25 cellular contexts compared by ENCODE assay signal in genomic region chr1:1900883-1901640, GRCh38. TPM values are rescaled to one million over a fixed set of nuclear protein-coding genes. Genes with fewer than 3 reads are reported as not detected.
"Had no signal": no experiment of that assay in that cellular context is flagged by ENCODE, and none has a peak within 500 bp of the region (broad histone marks: within the 10 kb centered on the region; RNA-seq: fewer than 3 reads in every experiment).

No MANE protein-coding gene starts in this region.

- H3K27me3 Mint-ChIP-seq: activated T-cell treated with anti-CD3 and anti-CD28 coated beads, Interleukin-2, amount 50 U/mL, for 24 hours; central memory CD8-positive, alpha-beta T cell; stimulated activated naive CD8-positive, alpha-beta T cell treated with anti-CD3 and anti-CD28 coated beads, Interleukin-15, Interleukin-2, amounts not matched to agents 100 ng/mL and 50 ng/mL, for 24 hours had no signal

- ATAC-seq: activated CD8-positive, alpha-beta T cell treated with anti-CD3 and anti-CD28 coated beads for 36 hours; activated naive CD8-positive, alpha-beta T cell treated with anti-CD3 and anti-CD28 coated beads, Interleukin-2, amount 50 U/mL, for 24 hours; gastrocnemius medialis; naive thymus-derived CD8-positive, alpha-beta T cell had no signal

- H3K27me3 ChIP-seq: brain microvascular endothelial cell, colonic mucosa, gastrocnemius medialis, vagina had no signal

- H3K4me3 Mint-ChIP-seq: activated CD8-positive, alpha-beta T cell treated with anti-CD3 and anti-CD28 coated beads for 36 hours; activated naive CD8-positive, alpha-beta T cell treated with anti-CD3 and anti-CD28 coated beads, Interleukin-2, amount 50 U/mL, for 24 hours; activated T-cell treated with anti-CD3 and anti-CD28 coated beads, Interleukin-2, amount 50 U/mL, for 24 hours; central memory CD8-positive, alpha-beta T cell; stimulated activated naive CD8-positive, alpha-beta T cell treated with anti-CD3 and anti-CD28 coated beads, Interleukin-15, Interleukin-2, amounts not matched to agents 100 ng/mL and 50 ng/mL, for 24 hours had no signal

- H3K4me1 ChIP-seq: colonic mucosa had no signal

- H3K36me3 ChIP-seq: brain microvascular endothelial cell, colonic mucosa, gastrocnemius medialis, neutrophil, vagina had no signal

- DNase-seq: activated CD4-positive, alpha-beta T cell treated with anti-CD3 and anti-CD28 coated beads for 48 hours; activated CD4-positive, CD25-positive, alpha-beta regulatory T cell; activated CD8-positive, alpha-beta T cell treated with anti-CD3 and anti-CD28 coated beads for 36 hours; activated naive CD4-positive, alpha-beta T cell treated with Interleukin-2 at 50 U/mL for 16 hours; activated naive CD8-positive, alpha-beta T cell treated with anti-CD3 and anti-CD28 coated beads, Interleukin-2, amount 50 U/mL, for 24 hours; activated T-cell treated with anti-CD3 and anti-CD28 coated beads, Interleukin-2, amount 50 U/mL, for 24 hours; aorta; brain microvascular endothelial cell; colonic mucosa; gastrocnemius medialis; head of caudate nucleus; kidney glomerular epithelial cell; mesendoderm; naive thymus-derived CD8-positive, alpha-beta T cell; posterior cingulate gyrus; stimulated activated CD4-positive, alpha-beta T cell treated with anti-CD3 and anti-CD28 coated beads, Interleukin-15, amount 100 ng/mL, for 24 hours; stimulated activated CD4-positive, alpha-beta T cell treated with anti-CD3 and anti-CD28 coated beads, Interleukin-2, amount 100 ng/mL, for 48 hours; trophoblast cell had no signal

- H3K36me3 Mint-ChIP-seq: naive thymus-derived CD8-positive, alpha-beta T cell had no signal

- H3K9me3 Mint-ChIP-seq: activated CD8-positive, alpha-beta T cell treated with anti-CD3 and anti-CD28 coated beads for 36 hours; activated naive CD8-positive, alpha-beta T cell treated with anti-CD3 and anti-CD28 coated beads, Interleukin-2, amount 50 U/mL, for 24 hours; activated T-cell treated with anti-CD3 and anti-CD28 coated beads, Interleukin-2, amount 50 U/mL, for 24 hours; activated T-helper 2 cell treated with anti-CD3 and anti-CD28 coated beads, Interferon-gamma antibody, Interleukin-2, Interleukin-4, amounts not matched to agents 10 μg/mL and 5 μg/mL and 100 μg/mL, durations not matched to agents 14 hours and 24 hours and 36 hours; central memory CD8-positive, alpha-beta T cell; naive thymus-derived CD8-positive, alpha-beta T cell; stimulated activated naive CD8-positive, alpha-beta T cell treated with anti-CD3 and anti-CD28 coated beads, Interleukin-15, Interleukin-2, amounts not matched to agents 100 ng/mL and 50 ng/mL, for 24 hours had no signal

- H3K27ac ChIP-seq: brain microvascular endothelial cell, colonic mucosa, gastrocnemius medialis, neutrophil, skin epidermis, vagina had no signal

- H3K9me3 ChIP-seq: colonic mucosa, gastrocnemius medialis, neutrophil, vagina had no signal

- H3K27ac Mint-ChIP-seq: activated CD8-positive, alpha-beta T cell treated with anti-CD3 and anti-CD28 coated beads for 36 hours; activated naive CD8-positive, alpha-beta T cell treated with anti-CD3 and anti-CD28 coated beads, Interleukin-2, amount 50 U/mL, for 24 hours; activated T-cell treated with anti-CD3 and anti-CD28 coated beads, Interleukin-2, amount 50 U/mL, for 24 hours; activated T-helper 2 cell treated with anti-CD3 and anti-CD28 coated beads, Interferon-gamma antibody, Interleukin-2, Interleukin-4, amounts not matched to agents 10 μg/mL and 5 μg/mL and 100 μg/mL, durations not matched to agents 14 hours and 24 hours and 36 hours; stimulated activated naive CD8-positive, alpha-beta T cell treated with anti-CD3 and anti-CD28 coated beads, Interleukin-15, Interleukin-2, amounts not matched to agents 100 ng/mL and 50 ng/mL, for 24 hours had no signal

- H3K4me3 ChIP-seq: colonic mucosa, gastrocnemius medialis, skin epidermis, vagina had no signal

RNA-seq across cellular contexts. Expression of gene CALML6, which starts 14.0 kb away (rescaled TPM):
- total RNA-seq: epithelial cell of proximal tubule had no signal
- polyA plus RNA-seq: naive thymus-derived CD8-positive, alpha-beta T cell had no signal

RNA-seq across cellular contexts. Expression of gene TMEM52, which starts 18.0 kb away (rescaled TPM):
- total RNA-seq: aorta had no signal
